In the genomic region with DNA sequence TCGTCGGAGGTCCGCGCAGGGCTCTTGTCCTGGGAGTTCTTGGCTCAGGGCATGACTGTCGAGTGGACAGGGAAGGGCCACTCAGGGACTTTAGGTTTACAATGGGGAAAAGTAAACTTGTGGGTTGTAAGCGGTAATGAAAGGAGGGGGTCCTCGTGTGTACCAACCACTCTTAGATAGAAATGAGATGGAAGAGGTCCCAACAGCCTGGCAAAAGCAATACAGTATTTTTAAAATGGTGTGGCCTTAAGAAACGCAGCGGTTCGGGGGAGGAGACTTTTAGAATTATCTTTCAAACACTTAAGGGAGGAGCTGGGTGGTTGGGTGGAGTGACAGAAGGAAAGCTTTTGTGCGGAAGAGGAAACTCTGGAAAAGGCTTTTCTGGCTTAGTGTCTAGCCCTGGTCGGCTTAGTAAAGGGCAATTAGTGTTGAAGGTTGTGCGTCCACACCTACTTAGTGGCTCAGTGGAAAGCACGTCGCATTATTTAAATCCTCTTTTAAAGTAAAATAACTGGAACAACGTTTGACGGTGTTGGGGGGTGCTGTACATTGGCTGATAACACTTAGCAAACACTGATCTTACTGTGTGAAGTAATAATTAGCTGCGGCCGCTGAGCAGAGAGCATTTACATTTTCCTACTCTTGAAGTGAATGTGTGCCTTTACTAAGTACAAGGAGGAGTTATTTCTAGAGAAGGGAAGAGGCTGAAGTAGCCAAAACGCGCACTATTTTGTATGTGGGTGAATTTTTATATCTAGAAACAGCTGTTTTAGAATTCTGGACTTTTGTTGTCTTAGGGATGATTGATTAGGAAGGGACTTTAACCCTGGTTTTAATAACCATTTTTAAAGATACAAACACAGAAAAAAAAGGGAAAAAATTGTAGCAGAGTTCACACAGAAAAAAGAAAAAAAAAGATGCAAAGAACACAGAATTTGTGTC, we compare ENCODE assay signal across 8 cellular contexts. TPM values are rescaled to one million over a fixed set of nuclear protein-coding genes. Genes with fewer than 3 reads are reported as not detected.
A peak's percentile ranks its signal among the peaks of the same experiment; 100 is the strongest.
DNase-seq lines count a peak whose midpoint lies in the region; ATAC-seq and TF ChIP-seq lines count a peak whose summit lies in the region.

No MANE protein-coding gene starts in this region.

- 0 to 1% (median 0%) methylated on average over 21 of the region's 21 CpGs for WGBS in ovary, 3 donors

- H3K27me3 ChIP-seq in Peyer's patch: no peaks in the 10 kb centered on the region
- H3K27me3 ChIP-seq in ovary: no peaks in the 10 kb centered on the region

- H3K4me3 ChIP-seq in Peyer's patch (peak overlapping the region; percentile 69 to 89 (median 88)), ovary (peak overlapping the region; percentile 93)

- peaks cover 24 to 26% of the 10 kb centered on the region in 2 donors for H3K36me3 Mint-ChIP-seq in activated naive CD4-positive, alpha-beta T cell treated with anti-CD3 and anti-CD28 coated beads, Interleukin-2, amount 50 U/mL, for 72 hours
- H3K36me3 Mint-ChIP-seq in glutamatergic neuron (ENCODE audit: unreplicated experiment): no peaks in the 10 kb centered on the region

- H3K27me3 Mint-ChIP-seq in glutamatergic neuron (ENCODE audit: unreplicated experiment): peaks cover 14% of the 10 kb centered on the region

- ATAC-seq in GM21717 (IDR thresholded peaks at IDR 0.05; ENCODE audit: unreplicated experiment): peak; percentile 43
- ATAC-seq in activated naive CD4-positive, alpha-beta T cell treated with anti-CD3 and anti-CD28 coated beads, Interleukin-2, amount 50 U/mL, for 72 hours: peak; percentile 58 to 59

- H3K4me1 ChIP-seq in Peyer's patch: peaks cover 0 to 38% (median 14%) of the 10 kb centered on the region in 4 donors
- H3K4me1 ChIP-seq in ovary (ENCODE audit: insufficient read depth): peaks cover 14% of the 10 kb centered on the region

- TF ChIP-seq EP300 in Ishikawa (IDR thresholded peaks at IDR 0.05; ENCODE audit: borderline replicate concordance) (no peak), ovary (IDR thresholded peaks at IDR 0.05) (no peak)

- no peak for TF ChIP-seq RAD21 in Ishikawa (IDR thresholded peaks at IDR 0.05; ENCODE audit: low read depth)

- H3K4me3 Mint-ChIP-seq in glutamatergic neuron (ENCODE audit: unreplicated experiment): peak overlapping the region; percentile 95

- in situ Hi-C loops in G401 (cut with HindIII; ENCODE audit: low sequenced_read_pairs): no loop called here

- H3K27ac ChIP-seq in Peyer's patch (peak overlapping the region; percentile 94 to 99 (median 98)), ovary (peak overlapping the region; percentile 99 to 100)

- peaks cover 16% of the 10 kb centered on the region for H3K4me1 Mint-ChIP-seq in glutamatergic neuron (ENCODE audit: low read depth, unreplicated experiment)

- TF ChIP-seq CTCF in Peyer's patch (IDR thresholded peaks at IDR 0.05): peak in 1 of 6 experiments; percentile 3
- no peak for TF ChIP-seq CTCF in glutamatergic neuron (IDR thresholded peaks at IDR 0.05; ENCODE audit: partially characterized antibody, unreplicated experiment)
- TF ChIP-seq CTCF in ovary (IDR thresholded peaks at IDR 0.05): no peak

- TF ChIP-seq POLR2A in Peyer's patch (IDR thresholded peaks at IDR 0.05): peak; percentile 71 to 83
- TF ChIP-seq POLR2A in ovary (IDR thresholded peaks at IDR 0.05): peak; percentile 69

- DNase-seq in G401 (ENCODE audit: low spot score): peak; percentile 67
- DNase-seq in Peyer's patch: peak in 2 of 3 donors; percentile 57 to 84
- peak in 1 of 2 donors; percentile 32 for DNase-seq in activated naive CD4-positive, alpha-beta T cell treated with anti-CD3 and anti-CD28 coated beads, Interleukin-2, amount 50 U/mL, for 72 hours (ENCODE audit: low spot score in 2 of 2)
- no peak for DNase-seq in glutamatergic neuron
- peak in 3 of 5 donors; percentile 60 to 77 (median 63) for DNase-seq in ovary
- no peak for DNase-seq in cortex of kidney (lab: John Stamatoyannopoulos, UW)

- no peaks in the 10 kb centered on the region for H3K9me3 ChIP-seq in Peyer's patch
- no peaks in the 10 kb centered on the region for H3K9me3 ChIP-seq in ovary

- intact Hi-C loops in ovary (cut with DNase I): loop anchor here in 3 of 4 donors (5.0 to 10.0 kb wide), 3 partner anchors 37 to 50 kb away; no protein-coding TSS in a partner anchor

- H3K36me3 ChIP-seq in Peyer's patch (no peaks in the 10 kb centered on the region), ovary (no peaks in the 10 kb centered on the region)

- H3K27ac Mint-ChIP-seq in activated naive CD4-positive, alpha-beta T cell treated with anti-CD3 and anti-CD28 coated beads, Interleukin-2, amount 50 U/mL, for 72 hours: peak overlapping the region; percentile 100
- H3K27ac Mint-ChIP-seq in glutamatergic neuron (ENCODE audit: unreplicated experiment): peak overlapping the region; percentile 99

- no peaks in the 10 kb centered on the region for H3K9me3 Mint-ChIP-seq in activated naive CD4-positive, alpha-beta T cell treated with anti-CD3 and anti-CD28 coated beads, Interleukin-2, amount 50 U/mL, for 72 hours
- peaks cover 9% of the 10 kb centered on the region for H3K9me3 Mint-ChIP-seq in glutamatergic neuron (ENCODE audit: unreplicated experiment)

TF ChIP-seq in Ishikawa, 13 proteins besides CTCF, POLR2A, EP300 and RAD21:
- TF ChIP-seq CEBPB (IDR thresholded peaks at IDR 0.05): no peak
- peak; percentile 56 for TF ChIP-seq FOXM1 (IDR thresholded peaks at IDR 0.05; ENCODE audit: borderline replicate concordance, low read depth)
- TF ChIP-seq YY1 (IDR thresholded peaks at IDR 0.05; ENCODE audit: low read depth): no peak
- TF ChIP-seq, protein P1, sequence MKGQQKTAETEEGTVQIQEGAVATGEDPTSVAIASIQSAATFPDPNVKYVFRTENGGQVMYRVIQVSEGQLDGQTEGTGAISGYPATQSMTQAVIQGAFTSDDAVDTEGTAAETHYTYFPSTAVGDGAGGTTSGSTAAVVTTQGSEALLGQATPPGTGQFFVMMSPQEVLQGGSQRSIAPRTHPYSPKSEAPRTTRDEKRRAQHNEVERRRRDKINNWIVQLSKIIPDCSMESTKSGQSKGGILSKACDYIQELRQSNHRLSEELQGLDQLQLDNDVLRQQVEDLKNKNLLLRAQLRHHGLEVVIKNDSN (IDR thresholded peaks at IDR 0.05): no peak

RNA-seq across cellular contexts. Expression of gene WSB1, which starts 1.0 kb away (rescaled TPM):
- 72.2 and 88.3 TPM in 2 replicates for total RNA-seq in G401 (2014; rRNA removed; shearing (Covaris generic))
- total RNA-seq in Peyer's patch: 100 to 1,000 TPM in 2 of 4 donors, 10 to 100 TPM in 2; 61.5 to 208 (median 112) TPM
- 100 to 1,000 TPM; 181 to 211 TPM for total RNA-seq in activated naive CD4-positive, alpha-beta T cell treated with anti-CD3 and anti-CD28 coated beads, Interleukin-2, amount 50 U/mL, for 72 hours
- 633 TPM for total RNA-seq in glutamatergic neuron (ENCODE audit: unreplicated experiment)
- total RNA-seq in ovary: 100 to 1,000 TPM; 135 to 214 (median 172) TPM
- polyA plus RNA-seq in ovary: 100 to 1,000 TPM in 1 of 2 donors, 10 to 100 TPM in 1; 88.9 to 136 TPM

Comparison
In these comparisons a context has a peak if more than half of its experiments do, and no peak if none do; other contexts are left out.
1. DNase-seq: peak in G401 (single experiment), Peyer's patch (2 of 3) and ovary (3 of 5); none in glutamatergic neuron (single experiment) and cortex of kidney (single experiment).